Comparison of ENCODE assay signal across 8 cellular contexts in the genomic region with DNA sequence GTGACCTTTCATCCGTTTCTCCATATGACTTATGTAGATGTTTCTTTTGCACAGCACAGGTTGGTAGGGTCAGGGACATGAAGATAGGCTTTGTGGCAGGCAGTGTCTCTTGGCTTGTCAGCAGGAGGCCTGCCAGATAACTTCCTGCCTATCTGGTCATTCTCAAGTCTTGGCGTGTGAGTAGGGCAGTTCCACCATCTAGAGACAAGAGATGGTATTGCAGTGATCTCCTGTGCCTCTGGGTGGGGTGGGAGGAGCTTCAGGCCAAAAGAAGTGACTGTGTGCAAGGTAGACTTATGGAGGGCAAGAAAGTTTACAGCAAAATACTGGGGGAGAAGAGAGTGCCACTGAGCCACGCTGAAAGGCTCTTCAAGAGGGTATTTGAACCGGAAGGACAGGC. TPM values are rescaled to one million over a fixed set of nuclear protein-coding genes. Genes with fewer than 3 reads are reported as not detected.
A peak's percentile ranks its signal among the peaks of the same experiment; 100 is the strongest.
DNase-seq lines count a peak whose midpoint lies in the region; ATAC-seq and TF ChIP-seq lines count a peak whose summit lies in the region.

No MANE protein-coding gene starts in this region.

- no peaks in the 10 kb centered on the region for H3K27me3 ChIP-seq in CD4-positive, CD25-positive, alpha-beta regulatory T cell (ENCODE audit: control insufficient read depth, insufficient read depth, low read length)

- H3K4me3 Mint-ChIP-seq in CD4-positive, CD25-positive, alpha-beta regulatory T cell = peak overlapping the region; percentile 34 to 77 (median 70)
- no peak overlapping the region for H3K4me3 Mint-ChIP-seq in activated CD8-positive, alpha-beta T cell treated with anti-CD3 and anti-CD28 coated beads for 36 hours
- peak overlapping the region; percentile 73 to 81 for H3K4me3 Mint-ChIP-seq in effector memory CD8-positive, alpha-beta T cell

- H3K36me3 ChIP-seq in CD4-positive, CD25-positive, alpha-beta regulatory T cell (ENCODE audit: control insufficient read depth, insufficient read depth, low read length) = peaks cover 18% of the 10 kb centered on the region

- POLR2A ChIA-PET in activated CD8-positive, alpha-beta T cell treated with anti-CD3 and anti-CD28 coated beads for 36 hours (lab: Charles Lee) = interaction anchor here (0.7 to 3.4 kb wide), 9 partner anchors 10 to 896 kb away, joined by 3 to 16 read pairs (median 3); a partner anchor contains a TSS

- peaks cover 34% of the 10 kb centered on the region for H3K36me3 Mint-ChIP-seq in CD4-positive, CD25-positive, alpha-beta regulatory T cell
- peaks cover 29% of the 10 kb centered on the region for H3K36me3 Mint-ChIP-seq in activated CD8-positive, alpha-beta T cell treated with anti-CD3 and anti-CD28 coated beads for 36 hours (ENCODE audit: low read depth)
- peaks cover 12% of the 10 kb centered on the region for H3K36me3 Mint-ChIP-seq in effector memory CD8-positive, alpha-beta T cell (ENCODE audit: insufficient read depth)

- intact Hi-C loops in activated CD8-positive, alpha-beta T cell treated with anti-CD3 and anti-CD28 coated beads for 36 hours (cut with micrococcal nuclease) = loop anchor here (5.0 to 10.0 kb wide), 2 partner anchors 180 to 297 kb away; a partner anchor contains a TSS

- H3K27ac Mint-ChIP-seq in CD4-positive, CD25-positive, alpha-beta regulatory T cell = peak overlapping the region; percentile 83 to 95 (median 92)
- H3K27ac Mint-ChIP-seq in activated CD8-positive, alpha-beta T cell treated with anti-CD3 and anti-CD28 coated beads for 36 hours = peak overlapping the region; percentile 68
- peak overlapping the region; percentile 32 to 36 for H3K27ac Mint-ChIP-seq in effector memory CD8-positive, alpha-beta T cell

- TF ChIP-seq CTCF in activated CD8-positive, alpha-beta T cell treated with anti-CD3 and anti-CD28 coated beads for 36 hours (IDR thresholded peaks at IDR 0.05) = peak; percentile 92

- H3K9me3 Mint-ChIP-seq in CD4-positive, CD25-positive, alpha-beta regulatory T cell = no peaks in the 10 kb centered on the region
- H3K9me3 Mint-ChIP-seq in activated CD8-positive, alpha-beta T cell treated with anti-CD3 and anti-CD28 coated beads for 36 hours = no peaks in the 10 kb centered on the region
- H3K9me3 Mint-ChIP-seq in effector memory CD8-positive, alpha-beta T cell = no peaks in the 10 kb centered on the region

- peak overlapping the region; percentile 72 for H3K4me3 ChIP-seq in CD4-positive, CD25-positive, alpha-beta regulatory T cell (ENCODE audit: low read depth, low read length)

- H3K4me1 ChIP-seq in CD4-positive, CD25-positive, alpha-beta regulatory T cell (ENCODE audit: control insufficient read depth, insufficient read depth, low read length, poor library complexity, severe bottlenecking) = peaks cover 98% of the 10 kb centered on the region

- H3K9me3 ChIP-seq in CD4-positive, CD25-positive, alpha-beta regulatory T cell (ENCODE audit: control insufficient read depth in 2 of 2, low read length in 2 of 2) = no peaks in the 10 kb centered on the region

- H3K27me3 Mint-ChIP-seq in CD4-positive, CD25-positive, alpha-beta regulatory T cell = no peaks in the 10 kb centered on the region
- H3K27me3 Mint-ChIP-seq in activated CD8-positive, alpha-beta T cell treated with anti-CD3 and anti-CD28 coated beads for 36 hours = no peaks in the 10 kb centered on the region
- H3K27me3 Mint-ChIP-seq in effector memory CD8-positive, alpha-beta T cell = no peaks in the 10 kb centered on the region

- DNase-seq in CD4-positive, CD25-positive, alpha-beta regulatory T cell = peak; percentile 66 to 95 (median 86)
- peak; percentile 91 for DNase-seq in GM19238 (ENCODE audit: insufficient read length, low spot score)
- DNase-seq in NCI-H82 treated with DMSO at 0.1 percent for 48 hours (lab: John Stamatoyannopoulos, UW; ENCODE audit: unreplicated experiment) = peak; percentile 43
- peak; percentile 87 for DNase-seq in activated CD8-positive, alpha-beta T cell treated with anti-CD3 and anti-CD28 coated beads for 36 hours
- peak; percentile 76 to 82 (median 76) for DNase-seq in effector memory CD8-positive, alpha-beta T cell
- peak; percentile 60 for DNase-seq in midbrain (lab: John Stamatoyannopoulos, UW)
- peak; percentile 41 to 43 for DNase-seq in stimulated activated CD8-positive, alpha-beta memory T cell treated with anti-CD3 and anti-CD28 coated beads, Interleukin-7, amount 100 ng/mL, for 1 hour (ENCODE audit: low read depth in 2 of 2)

- peak overlapping the region; percentile 67 for H3K27ac ChIP-seq in CD4-positive, CD25-positive, alpha-beta regulatory T cell (ENCODE audit: insufficient read depth, low read length, poor library complexity, severe bottlenecking)

- H3K4me1 Mint-ChIP-seq in CD4-positive, CD25-positive, alpha-beta regulatory T cell = peaks cover 13 to 100% (median 71%) of the 10 kb centered on the region in 4 donors
- H3K4me1 Mint-ChIP-seq in activated CD8-positive, alpha-beta T cell treated with anti-CD3 and anti-CD28 coated beads for 36 hours (ENCODE audit: low read depth) = peaks cover 89% of the 10 kb centered on the region
- peaks cover 78 to 82% of the 10 kb centered on the region in 2 donors for H3K4me1 Mint-ChIP-seq in effector memory CD8-positive, alpha-beta T cell (ENCODE audit: low read depth in 2 of 2)

- peak; percentile 72 to 77 for ATAC-seq in CD4-positive, CD25-positive, alpha-beta regulatory T cell (ENCODE audit: low read depth in 2 of 2)
- ATAC-seq in HG03354 (IDR thresholded peaks at IDR 0.05; ENCODE audit: poor library complexity, severe bottlenecking, unreplicated experiment) = peak; percentile 90
- ATAC-seq in activated CD8-positive, alpha-beta T cell treated with anti-CD3 and anti-CD28 coated beads for 36 hours = peak; percentile 90
- ATAC-seq in effector memory CD8-positive, alpha-beta T cell (replicated peaks) = peak; percentile 72

- CTCF ChIA-PET in activated CD8-positive, alpha-beta T cell treated with anti-CD3 and anti-CD28 coated beads for 36 hours (lab: Charles Lee) = interaction anchor here (0.6 to 10.2 kb wide), 39 partner anchors 9 to 294 kb away, joined by 3 to 161 read pairs (median 4); a partner anchor contains a TSS

RNA-seq across cellular contexts. Expression of a gene that starts 11.0 kb away (rescaled TPM):
- 47.0 TPM for total RNA-seq in CD4-positive, CD25-positive, alpha-beta regulatory T cell
- polyA plus RNA-seq in CD4-positive, CD25-positive, alpha-beta regulatory T cell = 100 to 1,000 TPM; 133 to 165 (median 139) TPM
- total RNA-seq in activated CD8-positive, alpha-beta T cell treated with anti-CD3 and anti-CD28 coated beads for 36 hours = 10 to 100 TPM; 24.9 to 26.0 TPM

RNA-seq across cellular contexts. Expression of a gene that starts 24.8 kb away (rescaled TPM):
- 3.0 TPM for total RNA-seq in CD4-positive, CD25-positive, alpha-beta regulatory T cell
- under 1 TPM in 1 of 4 donors, not detected in 3; 0.29 TPM for polyA plus RNA-seq in CD4-positive, CD25-positive, alpha-beta regulatory T cell
- under 1 TPM; 0.20 to 0.22 TPM for total RNA-seq in activated CD8-positive, alpha-beta T cell treated with anti-CD3 and anti-CD28 coated beads for 36 hours

Comparison
In these comparisons a context has a peak if more than half of its experiments do, and no peak if none do; other contexts are left out.
1. Peak in every context shown above with its lines: DNase-seq, ATAC-seq, H3K4me3 ChIP-seq and H3K27ac ChIP-seq.
2. H3K27ac Mint-ChIP-seq: peak in every context shown above with its lines; median percentile 92 in CD4-positive, CD25-positive, alpha-beta regulatory T cell; 68 in activated CD8-positive, alpha-beta T cell treated with anti-CD3 and anti-CD28 coated beads for 36 hours; 34 in effector memory CD8-positive, alpha-beta T cell.